In genomic region chr4:122733805-122734155, GRCh38 we compare ENCODE assay signal across 9 cellular contexts. TPM values are rescaled to one million over a fixed set of nuclear protein-coding genes. Genes with fewer than 3 reads are reported as not detected.
DNase-seq lines count a peak whose midpoint lies in the region; ATAC-seq and TF ChIP-seq lines count a peak whose summit lies in the region.
"Had no signal": no experiment of that assay in that cellular context is flagged by ENCODE, and none has a peak within 500 bp of the region (broad histone marks: within the 10 kb centered on the region; RNA-seq: fewer than 3 reads in every experiment).

No MANE protein-coding gene starts in this region.

- intact Hi-C loops in Panc1 (cut with micrococcal nuclease; ENCODE audit: unreplicated experiment), result no loop called here

- POLR2A ChIA-PET in Panc1 (lab: Charles Lee), result interaction anchor here (0.6 kb wide), 1 partner anchor 22 kb away, joined by 3 read pairs; no protein-coding TSS in a partner anchor

- H3K27ac ChIP-seq in DOHH2 (ENCODE audit: low read depth, low read length) (no peak overlapping the region), Panc1 (ENCODE audit: low read length) (peak overlapping the region; percentile 61; the same call in 1 of the 2 replicates), epithelial cell of prostate (peak overlapping the region; percentile 74), parathyroid adenoma (peak overlapping the region; percentile 94)

- H3K9me3 ChIP-seq in DOHH2 (ENCODE audit: control insufficient read depth, insufficient read depth, low read length), result no peaks in the 10 kb centered on the region
- no peaks in the 10 kb centered on the region; the same call in 1 of the 2 replicates for H3K9me3 ChIP-seq in Panc1 (ENCODE audit: control insufficient read depth, insufficient read depth, low read depth, low read length)
- H3K9me3 ChIP-seq in parathyroid adenoma (ENCODE audit: control insufficient read depth, low read length), result no peaks in the 10 kb centered on the region

- H3K4me2 ChIP-seq in DOHH2 (ENCODE audit: low read length), result peak overlapping the region; percentile 89
- H3K4me2 ChIP-seq in parathyroid adenoma (ENCODE audit: low read length), result peak overlapping the region; percentile 73

- H3K4me1 ChIP-seq in DOHH2 (ENCODE audit: control insufficient read depth, low read length) (peaks cover 14% of the 10 kb centered on the region), Panc1 (ENCODE audit: control insufficient read depth, insufficient read depth, low read length) (peaks cover 5% of the 10 kb centered on the region), parathyroid adenoma (no peaks in the 10 kb centered on the region)

- DNase-seq in Panc1 (ENCODE audit: low read depth, low spot score) (no peak), epithelial cell of prostate (ENCODE audit: low read depth, low spot score) (no peak), HCEC 1CT (no peak), G401 (ENCODE audit: low spot score) (no peak)
- no peak for DNase-seq in stimulated activated CD4-positive, alpha-beta T cell treated with anti-CD3 and anti-CD28 coated beads, Interleukin-4, amount 100 ng/mL, for 1 hour
- DNase-seq: left ventricle myocardium superior had no signal

- TF ChIP-seq CTCF in DOHH2 (IDR thresholded peaks at IDR 0.05; ENCODE audit: low read depth, low read length, poor library complexity, severe bottlenecking), result no peak
- no peak for TF ChIP-seq CTCF in Panc1 (IDR thresholded peaks at IDR 0.05)
- TF ChIP-seq CTCF in parathyroid adenoma (IDR thresholded peaks at IDR 0.05), result no peak

- H3K9me2 ChIP-seq in DOHH2 (replicated peaks; ENCODE audit: control insufficient read depth, low read length), result no peaks in the 10 kb centered on the region

- H3K27me3 ChIP-seq in DOHH2 (ENCODE audit: control insufficient read depth, low read length) (no peaks in the 10 kb centered on the region), Panc1 (ENCODE audit: control insufficient read depth, insufficient read depth, low read length) (no peaks in the 10 kb centered on the region), parathyroid adenoma (ENCODE audit: control insufficient read depth, insufficient read depth, low read length) (no peaks in the 10 kb centered on the region)

- CTCF ChIA-PET in Panc1 (lab: Charles Lee), result no interaction called here

- H3K79me2 ChIP-seq in DOHH2 (ENCODE audit: control insufficient read depth, low read length), result no peaks in the 10 kb centered on the region
- peaks cover 2% of the 10 kb centered on the region for H3K79me2 ChIP-seq in parathyroid adenoma

- no peaks in the 10 kb centered on the region for H3F3A ChIP-seq in DOHH2 (ENCODE audit: control insufficient read depth, insufficient read depth)

- peak overlapping the region; percentile 87 for H3K4me3 ChIP-seq in DOHH2 (ENCODE audit: low read length)
- peak overlapping the region; percentile 79 to 81 for H3K4me3 ChIP-seq in Panc1 (ENCODE audit: low read depth in 2 of 2, low read length in 2 of 2)
- peak overlapping the region; percentile 96 for H3K4me3 ChIP-seq in parathyroid adenoma (ENCODE audit: low read depth, low read length)

- no peak for ATAC-seq in Panc1
- no peak for ATAC-seq in GM21576 (IDR thresholded peaks at IDR 0.05; ENCODE audit: unreplicated experiment)

- in situ Hi-C loops in Panc1 (cut with HindIII; ENCODE audit: low pct_unique_long_range_greater_than_20kb, low sequenced_read_pairs), result no loop called here
- in situ Hi-C loops in G401 (cut with HindIII; ENCODE audit: low sequenced_read_pairs), result no loop called here

- H3K36me3 ChIP-seq in DOHH2 (ENCODE audit: control insufficient read depth, low read length) (no peaks in the 10 kb centered on the region), Panc1 (ENCODE audit: control insufficient read depth, insufficient read depth, low read length) (no peaks in the 10 kb centered on the region; the same call in 1 of the 2 replicates), parathyroid adenoma (ENCODE audit: control insufficient read depth, insufficient read depth, low read length) (no peaks in the 10 kb centered on the region)

- no TSS peak for BruUV-seq in Panc1 (replicated peaks; lab: Mats Ljungman, UMichigan)

- peak overlapping the region; percentile 36 for H2AFZ ChIP-seq in parathyroid adenoma

- H4K20me1 ChIP-seq in DOHH2 (ENCODE audit: control insufficient read depth, insufficient read depth, low read depth, low read length), result no peaks in the 10 kb centered on the region

- no peak overlapping the region for H3K9ac ChIP-seq in parathyroid adenoma

RNA-seq across cellular contexts. Expression of gene BBS12, which starts 1.3 kb away (rescaled TPM):
- 1.5 TPM for total RNA-seq in Panc1 (2021; ENCODE audit: unreplicated experiment)
- 1.5 TPM for polyA plus RNA-seq in Panc1 (2012; ENCODE audit: insufficient read length)
- total RNA-seq in G401 (2014; rRNA removed; shearing (Covaris generic)), result 3.3 and 3.6 TPM in 2 replicates
